Comparison of ENCODE assay signal across 23 cellular contexts in genomic region chr1:184958554-184959353, GRCh38. TPM values are rescaled to one million over a fixed set of nuclear protein-coding genes. Genes with fewer than 3 reads are reported as not detected.
DNase-seq lines count a peak whose midpoint lies in the region; ATAC-seq, FAIRE-seq and TF ChIP-seq lines count a peak whose summit lies in the region.
"Had no signal": no experiment of that assay in that cellular context is flagged by ENCODE, and none has a peak within 500 bp of the region (broad histone marks: within the 10 kb centered on the region; RNA-seq: fewer than 3 reads in every experiment).

No MANE protein-coding gene starts in this region.

- DNase-seq in CD4-positive, CD25-positive, alpha-beta regulatory T cell = no peak
- DNase-seq in left cardiac atrium (peak; percentile 38), NCI-H526 treated with DMSO at 0.1 percent for 48 hours (lab: John Stamatoyannopoulos, UW) (no peak), DMS153 treated with DMSO at 0.1 percent for 48 hours (lab: John Stamatoyannopoulos, UW; ENCODE audit: unreplicated experiment) (no peak), GM13977 (ENCODE audit: low spot score) (no peak)
- no peak for DNase-seq in activated CD4-positive, alpha-beta T cell treated with anti-CD3 and anti-CD28 coated beads, Interleukin-2, amount 10 ng/mL, durations not matched to agents 24 days and 14 days
- DNase-seq: activated CD4-positive, alpha-beta T cell treated with anti-CD3 and anti-CD28 coated beads, Interleukin-2, amount 50 U/mL, for 4 hours; activated naive CD4-positive, alpha-beta T cell treated with Interleukin-2 at 50 U/mL for 16 hours; CD4-positive, alpha-beta T cell; DMS79; foreskin fibroblast; left colon; MV-4-11; NCI-H187 treated with DMSO at 0.1 percent for 48 hours; NCI-H446 treated with DMSO at 0.1 percent for 48 hours; T-cell had no signal

- peaks cover 0 to 1% (median 0%) of the 10 kb centered on the region in 7 donors for H3K9me3 Mint-ChIP-seq in CD4-positive, CD25-positive, alpha-beta regulatory T cell
- H3K9me3 Mint-ChIP-seq in activated CD4-positive, alpha-beta T cell treated with anti-CD3 and anti-CD28 coated beads, Interleukin-2, amount 10 ng/mL, durations not matched to agents 24 days and 14 days = no peaks in the 10 kb centered on the region
- H3K9me3 Mint-ChIP-seq: CD4-positive, alpha-beta T cell had no signal

- TF ChIP-seq CTCF in GM13977 (IDR thresholded peaks at IDR 0.05; ENCODE audit: extremely low read depth, insufficient read depth, missing control alignments) = no peak

- H3K36me3 ChIP-seq in CD4-positive, CD25-positive, alpha-beta regulatory T cell (ENCODE audit: control insufficient read depth, insufficient read depth, low read length) = peaks cover 20% of the 10 kb centered on the region
- H3K36me3 ChIP-seq in rectal smooth muscle tissue (ENCODE audit: control insufficient read depth, insufficient read depth, low read length) = no peaks in the 10 kb centered on the region
- H3K36me3 ChIP-seq: tibial nerve had no signal

- intact Hi-C loops in left cardiac atrium (cut with DNase I) = no loop called here
- intact Hi-C loops in activated CD4-positive, alpha-beta T cell treated with anti-CD3 and anti-CD28 coated beads, Interleukin-2, amount 10 ng/mL, durations not matched to agents 24 days and 14 days (cut with micrococcal nuclease) = no loop called here

- no peak overlapping the region for H3K4me3 ChIP-seq in CD4-positive, CD25-positive, alpha-beta regulatory T cell (ENCODE audit: low read depth, low read length)
- no peak overlapping the region for H3K4me3 ChIP-seq in rectal smooth muscle tissue (ENCODE audit: low read length)
- H3K4me3 ChIP-seq: tibial nerve had no signal

- H3K4me3 Mint-ChIP-seq in CD4-positive, CD25-positive, alpha-beta regulatory T cell = peak overlapping the region in 1 of 4 donors; percentile 32
- H3K4me3 Mint-ChIP-seq in activated CD4-positive, alpha-beta T cell treated with anti-CD3 and anti-CD28 coated beads, Interleukin-2, amount 10 ng/mL, durations not matched to agents 24 days and 14 days = no peak overlapping the region
- H3K4me3 Mint-ChIP-seq: CD4-positive, alpha-beta T cell; T-cell had no signal

- no peaks in the 10 kb centered on the region for H3K27me3 Mint-ChIP-seq in CD4-positive, CD25-positive, alpha-beta regulatory T cell
- peaks cover 2% of the 10 kb centered on the region for H3K27me3 Mint-ChIP-seq in activated CD4-positive, alpha-beta T cell treated with anti-CD3 and anti-CD28 coated beads, Interleukin-2, amount 10 ng/mL, durations not matched to agents 24 days and 14 days
- H3K27me3 Mint-ChIP-seq: CD4-positive, alpha-beta T cell; T-cell had no signal

- H3K4me1 ChIP-seq in CD4-positive, CD25-positive, alpha-beta regulatory T cell (ENCODE audit: control insufficient read depth, insufficient read depth, low read length, poor library complexity, severe bottlenecking) = peaks cover 12% of the 10 kb centered on the region
- peaks cover 10% of the 10 kb centered on the region for H3K4me1 ChIP-seq in rectal smooth muscle tissue (ENCODE audit: control insufficient read depth, insufficient read depth, low read length)
- H3K4me1 ChIP-seq: parathyroid adenoma had no signal

- H3K4me1 Mint-ChIP-seq in CD4-positive, CD25-positive, alpha-beta regulatory T cell = peaks cover 15 to 61% (median 40%) of the 10 kb centered on the region in 4 donors
- H3K4me1 Mint-ChIP-seq in activated CD4-positive, alpha-beta T cell treated with anti-CD3 and anti-CD28 coated beads, Interleukin-2, amount 10 ng/mL, durations not matched to agents 24 days and 14 days = peaks cover 11% of the 10 kb centered on the region

- in situ Hi-C loops in GM13977 (cut with MboI; ENCODE audit: low pct_unique_long_range_greater_than_20kb, low sequenced_read_pairs, unreplicated experiment) = no loop called here

- H3K27me3 ChIP-seq in CD4-positive, CD25-positive, alpha-beta regulatory T cell (ENCODE audit: control insufficient read depth, insufficient read depth, low read length) = no peaks in the 10 kb centered on the region
- no peaks in the 10 kb centered on the region for H3K27me3 ChIP-seq in rectal smooth muscle tissue (ENCODE audit: control insufficient read depth, insufficient read depth, low read length)
- H3K27me3 ChIP-seq: tibial nerve had no signal

- no peaks in the 10 kb centered on the region for H3K36me3 Mint-ChIP-seq in CD4-positive, CD25-positive, alpha-beta regulatory T cell
- peaks cover 5% of the 10 kb centered on the region for H3K36me3 Mint-ChIP-seq in activated CD4-positive, alpha-beta T cell treated with anti-CD3 and anti-CD28 coated beads, Interleukin-2, amount 10 ng/mL, durations not matched to agents 24 days and 14 days (ENCODE audit: low read depth)

- ATAC-seq in CD4-positive, CD25-positive, alpha-beta regulatory T cell (ENCODE audit: low read depth in 2 of 2) = no peak
- ATAC-seq in left cardiac atrium = peak; percentile 85 to 87
- ATAC-seq: HCT116, left colon, T-cell had no signal

- no peaks in the 10 kb centered on the region for H3K9me3 ChIP-seq in CD4-positive, CD25-positive, alpha-beta regulatory T cell (ENCODE audit: control insufficient read depth in 2 of 2, low read length in 2 of 2)
- H3K9me3 ChIP-seq: tibial nerve had no signal

- H3K9ac ChIP-seq in rectal smooth muscle tissue (ENCODE audit: low read length) = no peak overlapping the region
- H3K9ac ChIP-seq: parathyroid adenoma had no signal

- peak; percentile 56 for FAIRE-seq in TTC549 (lab: Jason Lieb, UNC)

- no peak overlapping the region for H3K27ac ChIP-seq in CD4-positive, CD25-positive, alpha-beta regulatory T cell (ENCODE audit: insufficient read depth, low read length, poor library complexity, severe bottlenecking)
- peak overlapping the region; percentile 52 for H3K27ac ChIP-seq in rectal smooth muscle tissue (ENCODE audit: low read depth, low read length)
- H3K27ac ChIP-seq: HL-60, parathyroid adenoma, VCaP had no signal

- H3K27ac Mint-ChIP-seq in CD4-positive, CD25-positive, alpha-beta regulatory T cell = peak overlapping the region in 2 of 3 donors; percentile 44 to 46
- H3K27ac Mint-ChIP-seq in activated CD4-positive, alpha-beta T cell treated with anti-CD3 and anti-CD28 coated beads, Interleukin-2, amount 10 ng/mL, durations not matched to agents 24 days and 14 days = no peak overlapping the region
- H3K27ac Mint-ChIP-seq: CD4-positive, alpha-beta T cell; T-cell had no signal

RNA-seq across cellular contexts. Expression of gene NIBAN1, which starts 15.6 kb away (rescaled TPM):
- total RNA-seq in CD4-positive, CD25-positive, alpha-beta regulatory T cell = 141 TPM
- polyA plus RNA-seq in CD4-positive, CD25-positive, alpha-beta regulatory T cell = 10 to 100 TPM; 37.3 to 70.7 (median 48.5) TPM
- 100 to 1,000 TPM; 281 to 313 TPM for total RNA-seq in left cardiac atrium
- 17.1 TPM in 2 replicates for total RNA-seq in activated CD4-positive, alpha-beta T cell treated with anti-CD3 and anti-CD28 coated beads, Interleukin-2, amount 10 ng/mL, durations not matched to agents 24 days and 14 days

Comparison
In these comparisons a context has a peak if more than half of its experiments do, and no peak if none do; other contexts are left out.
1. ATAC-seq: peak in left cardiac atrium (2 of 2); none in CD4-positive, CD25-positive, alpha-beta regulatory T cell (0 of 2).